Comparison of ENCODE assay signal across 16 cellular contexts in genomic region chr19:17610384-17610783, GRCh38. TPM values are rescaled to one million over a fixed set of nuclear protein-coding genes. Genes with fewer than 3 reads are reported as not detected.
DNase-seq lines count a peak whose midpoint lies in the region; ATAC-seq and TF ChIP-seq lines count a peak whose summit lies in the region.
"Had no signal": no experiment of that assay in that cellular context is flagged by ENCODE, and none has a peak within 500 bp of the region (broad histone marks: within the 10 kb centered on the region; RNA-seq: fewer than 3 reads in every experiment).

No MANE protein-coding gene starts in this region.

- H3K4me2 ChIP-seq in HCT116 (ENCODE audit: low read length): no peak overlapping the region
- H3K4me2 ChIP-seq: BLaER1 had no signal

- TF ChIP-seq POLR2A in HCT116 (IDR thresholded peaks at IDR 0.05; ENCODE audit: borderline replicate concordance, extremely low read depth, insufficient read depth, insufficient read length): no peak

- H3K9me2 ChIP-seq in HCT116 (ENCODE audit: insufficient read depth): no peaks in the 10 kb centered on the region

- H3K36me3 ChIP-seq in HCT116 (ENCODE audit: control insufficient read depth in 1 of 2, insufficient read depth in 2 of 2, low read length in 2 of 2): 0 out of 4 replicates have a peak, but pooled peaks cover 0 to 5% of the 10 kb centered on the region in 2 experiments
- no peaks in the 10 kb centered on the region for H3K36me3 ChIP-seq in CD8-positive, alpha-beta T cell (ENCODE audit: insufficient read depth, low read length)
- H3K36me3 ChIP-seq: BLaER1, neutrophil, stomach had no signal

- peaks cover 10% of the 10 kb centered on the region for H3K27me3 Mint-ChIP-seq in CD8-positive, alpha-beta T cell (ENCODE audit: low read depth)

- no peaks in the 10 kb centered on the region for H3K36me3 Mint-ChIP-seq in CD8-positive, alpha-beta T cell

- no peaks in the 10 kb centered on the region for H3K9me3 ChIP-seq in HCT116 (ENCODE audit: control insufficient read depth in 1 of 2, insufficient read depth in 1 of 2, low read depth in 1 of 2, low read length in 2 of 2)
- no peaks in the 10 kb centered on the region for H3K9me3 ChIP-seq in CD8-positive, alpha-beta T cell (ENCODE audit: low read length)
- H3K9me3 ChIP-seq: BLaER1, neutrophil, stomach had no signal

- H2AFZ ChIP-seq in HCT116 (ENCODE audit: low read depth, low read length, poor library complexity, severe bottlenecking): no peak overlapping the region

- no peak overlapping the region for H3K9ac ChIP-seq in HCT116 (ENCODE audit: low read length)
- H3K9ac ChIP-seq: BLaER1 had no signal

- peak; percentile 53 for DNase-seq in AG20443 (ENCODE audit: low spot score)
- DNase-seq in HCT116 (ENCODE audit: low read depth, low spot score): peak; percentile 28
- DNase-seq in hepatic stellate cell (ENCODE audit: low spot score): peak; percentile 76
- DNase-seq in CD8-positive, alpha-beta T cell: no peak
- DNase-seq in NCI-H2081 (lab: John Stamatoyannopoulos, UW): no peak
- DNase-seq in LoVo (ENCODE audit: low spot score): no peak
- no peak for DNase-seq in NCI-H69 (lab: John Stamatoyannopoulos, UW)
- DNase-seq: activated CD4-positive, alpha-beta T cell treated with anti-CD3 and anti-CD28 coated beads for 48 hours; left cardiac atrium; NCI-H2029; stomach had no signal

- intact Hi-C loops in HCT116 (cut with micrococcal nuclease): no loop called here
- intact Hi-C loops in CD8-positive, alpha-beta T cell (cut with DNase I, micrococcal nuclease): no loop called here

- H3K27ac Mint-ChIP-seq in CD8-positive, alpha-beta T cell: no peak overlapping the region

- RAD21 ChIA-PET in HCT116 (lab: Charles Lee; ENCODE audit: low non-redundant PET in 1 of 2, low total read pairs in 2 of 2, uncharacterized antibody in 2 of 2, unreplicated experiment in 2 of 2): no interaction called here

- TF ChIP-seq RAD21 in HCT116 (IDR thresholded peaks at IDR 0.05; ENCODE audit: low read depth): no peak

- BruUV-seq in HCT116 (replicated peaks; lab: Mats Ljungman, UMichigan): no TSS peak

- ATAC-seq in HCT116 (no peak), SK-N-SH treated with all-trans-retinoic acid at 6 μM for 48 hours (peak; percentile 43; the same call in 2 of the 3 replicates)
- no peak for ATAC-seq in CD8-positive, alpha-beta T cell
- ATAC-seq: left cardiac atrium, Panc1 had no signal

- peaks cover 8% of the 10 kb centered on the region for H3K4me1 Mint-ChIP-seq in CD8-positive, alpha-beta T cell (ENCODE audit: low read depth)

- no peak for TF ChIP-seq CTCF in HCT116 (IDR thresholded peaks at IDR 0.05 in 2 of 3, conservative IDR thresholded peaks at IDR 0.05 in 1 of 3; ENCODE audit: borderline replicate concordance in 1 of 3, insufficient read depth in 1 of 3, low read depth in 2 of 3, low read length in 2 of 3)
- no peak for TF ChIP-seq CTCF in CD8-positive, alpha-beta T cell (IDR thresholded peaks at IDR 0.05)

- no peak overlapping the region for H3K27ac ChIP-seq in HCT116 (ENCODE audit: low read depth, low read length)
- H3K27ac ChIP-seq in CD8-positive, alpha-beta T cell (ENCODE audit: low read depth, low read length): no peak overlapping the region
- H3K27ac ChIP-seq: BLaER1, neutrophil, stomach had no signal

- H3K4me1 ChIP-seq in HCT116 (ENCODE audit: control insufficient read depth in 1 of 2, insufficient read depth in 2 of 2, low read length in 2 of 2): peaks cover 8 to 16% of the 10 kb centered on the region in 2 experiments
- H3K4me1 ChIP-seq in CD8-positive, alpha-beta T cell (ENCODE audit: insufficient read depth, low read length): peaks cover 8% of the 10 kb centered on the region

- no peak overlapping the region for H3K4me3 Mint-ChIP-seq in CD8-positive, alpha-beta T cell
- H3K4me3 Mint-ChIP-seq: central memory CD8-positive, alpha-beta T cell had no signal

- H3K27me3 ChIP-seq in HCT116 (ENCODE audit: insufficient read depth, low read length): no peaks in the 10 kb centered on the region
- peaks cover 6% of the 10 kb centered on the region for H3K27me3 ChIP-seq in CD8-positive, alpha-beta T cell (ENCODE audit: insufficient read depth, low read length)
- H3K27me3 ChIP-seq: BLaER1 had no signal

- CTCF ChIA-PET in HCT116 (lab: Charles Lee): no interaction called here
- CTCF ChIA-PET in CD8-positive, alpha-beta T cell (lab: Charles Lee): interaction anchor here (0.6 kb wide), 2 partner anchors 84 to 127 kb away, joined by 3 read pairs; no protein-coding TSS in a partner anchor

- H3K4me3 ChIP-seq in HCT116 (replicated peaks in 1 of 2; ENCODE audit: low read depth in 1 of 2, low read length in 2 of 2): no peak overlapping the region
- H3K4me3 ChIP-seq in CD8-positive, alpha-beta T cell (ENCODE audit: low read depth, low read length): no peak overlapping the region
- H3K4me3 ChIP-seq: BLaER1, stomach had no signal

- H3K79me2 ChIP-seq in HCT116 (ENCODE audit: insufficient read depth, low read length): no peaks in the 10 kb centered on the region

- H4K20me1 ChIP-seq in HCT116 (ENCODE audit: insufficient read depth): no peaks in the 10 kb centered on the region
- H4K20me1 ChIP-seq: BLaER1 had no signal

- H3K9me3 Mint-ChIP-seq in CD8-positive, alpha-beta T cell: no peaks in the 10 kb centered on the region
- H3K9me3 Mint-ChIP-seq: central memory CD8-positive, alpha-beta T cell had no signal

- POLR2A ChIA-PET in HCT116 (lab: Charles Lee): no interaction called here
- POLR2A ChIA-PET in CD8-positive, alpha-beta T cell (lab: Charles Lee): no interaction called here

TF ChIP-seq in HCT116, 20 proteins besides CTCF, POLR2A, EP300 and RAD21:
- TF ChIP-seq SP1 (IDR thresholded peaks at IDR 0.05; ENCODE audit: low read depth) (peak; percentile 56), MAX (IDR thresholded peaks at IDR 0.05) (no peak)

TF ChIP-seq in SK-N-SH treated with all-trans-retinoic acid at 6 μM for 48 hours, 23 proteins besides CTCF, POLR2A, EP300 and RAD21 (continues in another document):
- TF ChIP-seq BACH2 (CRISPR knock-in tag; IDR thresholded peaks at IDR 0.05; ENCODE audit: borderline replicate concordance) (no peak), ZNF8 (CRISPR knock-in tag; IDR thresholded peaks at IDR 0.05) (no peak), PPARA (CRISPR knock-in tag; IDR thresholded peaks at IDR 0.05; ENCODE audit: borderline replicate concordance) (no peak), ZC3H10 (CRISPR knock-in tag; IDR thresholded peaks at IDR 0.05) (no peak), ZFP3 (CRISPR knock-in tag; IDR thresholded peaks at IDR 0.05) (no peak), ESRRG (CRISPR knock-in tag; IDR thresholded peaks at IDR 0.05) (no peak), POU6F1 (CRISPR knock-in tag; IDR thresholded peaks at IDR 0.05; ENCODE audit: borderline replicate concordance, low read depth) (no peak), TCF4 (CRISPR knock-in tag; IDR thresholded peaks at IDR 0.05; ENCODE audit: borderline replicate concordance) (no peak), CREB5 (CRISPR knock-in tag; IDR thresholded peaks at IDR 0.05; ENCODE audit: low read depth) (no peak), GLIS3 (CRISPR knock-in tag; IDR thresholded peaks at IDR 0.05) (no peak), RARB (CRISPR knock-in tag; IDR thresholded peaks at IDR 0.05) (no peak), TSHZ2 (CRISPR knock-in tag; IDR thresholded peaks at IDR 0.05) (no peak), CSDC2 (CRISPR knock-in tag; IDR thresholded peaks at IDR 0.05) (no peak)

RNA-seq across cellular contexts. Expression of gene COLGALT1, which starts 54.9 kb away (rescaled TPM):
- 86.0 TPM for total RNA-seq in HCT116 (2021; ENCODE audit: unreplicated experiment)
- polyA plus RNA-seq in HCT116 (2012): 64.8 and 67.6 TPM in 2 replicates
- total RNA-seq in CD8-positive, alpha-beta T cell: 10 to 100 TPM; 22.7 to 26.3 TPM

Comparison
In these comparisons a context has a peak if more than half of its experiments do, and no peak if none do; other contexts are left out.
1. DNase-seq: peak in AG20443 (single experiment), HCT116 (single experiment) and hepatic stellate cell (single experiment); none in CD8-positive, alpha-beta T cell (0 of 7), NCI-H2081 (0 of 2), LoVo (single experiment) and NCI-H69 (single experiment).